Comparison of ENCODE assay signal across 8 cellular contexts in the genomic region with DNA sequence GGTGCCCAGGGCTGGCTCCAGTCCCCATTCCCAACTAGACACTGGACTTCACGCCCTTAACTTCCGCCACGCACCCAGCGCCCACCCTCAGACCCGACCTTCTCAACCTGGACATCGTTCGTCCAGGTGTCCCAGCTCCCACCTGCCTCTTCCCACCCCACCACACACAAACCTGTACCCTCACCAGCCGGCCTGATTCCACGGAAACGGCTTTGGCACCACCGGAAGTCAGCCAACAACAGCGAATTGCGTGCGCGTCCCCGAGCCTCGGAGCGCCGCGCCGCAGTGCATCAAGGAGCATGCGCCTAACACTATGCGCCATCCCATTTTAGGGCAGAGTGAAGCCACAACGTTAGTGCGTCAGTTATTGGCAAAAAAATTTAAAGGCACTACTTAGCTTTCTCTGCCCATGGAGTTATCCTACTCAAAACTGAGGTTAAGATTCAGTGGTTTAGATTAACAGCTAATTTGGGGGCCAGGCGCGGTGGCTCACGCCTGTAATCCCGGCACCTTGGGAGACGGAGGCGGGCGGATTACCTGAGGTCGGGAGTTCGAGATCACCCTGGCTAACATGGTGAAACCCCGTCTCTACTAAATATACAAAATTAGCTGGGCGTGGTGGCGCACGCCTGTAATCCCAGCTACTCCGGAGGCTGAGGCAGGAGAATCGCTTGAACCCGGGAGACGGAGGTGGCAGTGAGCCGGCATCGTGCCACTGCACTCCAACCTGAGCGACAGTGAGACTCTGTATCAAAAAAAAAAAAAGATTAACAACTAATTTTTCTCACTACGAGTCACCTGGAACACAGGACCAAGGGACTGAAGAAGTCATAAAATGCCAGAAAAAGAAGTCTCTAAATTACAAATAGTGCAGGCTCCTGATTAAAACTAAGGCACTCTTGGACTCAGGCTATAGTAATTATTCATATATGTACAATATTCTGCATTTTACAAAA. TPM values are rescaled to one million over a fixed set of nuclear protein-coding genes. Genes with fewer than 3 reads are reported as not detected.
DNase-seq lines count a peak whose midpoint lies in the region; ATAC-seq and TF ChIP-seq lines count a peak whose summit lies in the region.

GON4L (minus strand) TSS at position 240 of the 956 bp plus-strand sequence. CDS start 3,434 bp downstream, outside the sequence.

- H3K4me3 Mint-ChIP-seq in activated CD4-positive, alpha-beta T cell treated with anti-CD3 and anti-CD28 coated beads, Interleukin-2, amount 10 ng/mL, durations not matched to agents 24 days and 14 days: peak within 1 kb of the TSS; percentile 99

- H3K27ac Mint-ChIP-seq in activated CD4-positive, alpha-beta T cell treated with anti-CD3 and anti-CD28 coated beads, Interleukin-2, amount 10 ng/mL, durations not matched to agents 24 days and 14 days: peak within 1 kb of the TSS; percentile 96

- TF ChIP-seq POLR2A in GM19193 (IDR thresholded peaks at IDR 0.05; ENCODE audit: extremely low read depth, insufficient read depth, insufficient read length): peak; percentile 91

- peak within 1 kb of the TSS; percentile 98 for H3K4me3 ChIP-seq in AG10803 (ENCODE audit: low read length)
- H3K4me3 ChIP-seq in colonic mucosa: peak within 1 kb of the TSS; percentile 74

- H3K27me3 ChIP-seq in colonic mucosa: no peaks in the 10 kb centered on the region

- no peaks in the 10 kb centered on the region for H3K4me1 ChIP-seq in colonic mucosa

- H3K27me3 Mint-ChIP-seq in activated CD4-positive, alpha-beta T cell treated with anti-CD3 and anti-CD28 coated beads, Interleukin-2, amount 10 ng/mL, durations not matched to agents 24 days and 14 days: no peaks in the 10 kb centered on the region

- DNase-seq in AG10803 (ENCODE audit: low read depth) (peak; percentile 89), NCI-H69 (lab: John Stamatoyannopoulos, UW) (peak; percentile 97), colonic mucosa (peak; percentile 92), kidney glomerular epithelial cell (lab: John Stamatoyannopoulos, UW) (peak; percentile 92)
- DNase-seq in activated CD4-positive, alpha-beta T cell treated with anti-CD3 and anti-CD28 coated beads, Interleukin-2, amount 10 ng/mL, durations not matched to agents 24 days and 14 days: peak; percentile 97
- DNase-seq in stimulated activated CD4-positive, alpha-beta T cell treated with anti-CD3 and anti-CD28 coated beads, Interleukin-1b, Interleukin-23, amount 100 ng/mL, for 1 hour (ENCODE audit: low read depth in 2 of 2): peak; percentile 60 to 70

- no peaks in the 10 kb centered on the region for H3K9me3 ChIP-seq in colonic mucosa

- intact Hi-C loops in activated CD4-positive, alpha-beta T cell treated with anti-CD3 and anti-CD28 coated beads, Interleukin-2, amount 10 ng/mL, durations not matched to agents 24 days and 14 days (cut with micrococcal nuclease): loop anchor here (1.0 to 5.0 kb wide), 3 partner anchors 54 to 170 kb away; partner anchors contain the start of genes ARHGEF2, DAP3, RIT1 and YY1AP1
- intact Hi-C loops in colonic mucosa (cut with DNase I): no loop called here

- H3K9ac ChIP-seq in colonic mucosa (ENCODE audit: low read depth in 2 of 2, low read length in 2 of 2): peak within 1 kb of the TSS; percentile 88 to 96

- ATAC-seq in HG03520 (IDR thresholded peaks at IDR 0.05; ENCODE audit: unreplicated experiment): peak; percentile 38

- peaks cover 40% of the 10 kb centered on the region for H3K4me1 Mint-ChIP-seq in activated CD4-positive, alpha-beta T cell treated with anti-CD3 and anti-CD28 coated beads, Interleukin-2, amount 10 ng/mL, durations not matched to agents 24 days and 14 days

- no peaks in the 10 kb centered on the region for H3K9me3 Mint-ChIP-seq in activated CD4-positive, alpha-beta T cell treated with anti-CD3 and anti-CD28 coated beads, Interleukin-2, amount 10 ng/mL, durations not matched to agents 24 days and 14 days

- H3K36me3 ChIP-seq in colonic mucosa: no peaks in the 10 kb centered on the region

- H3K36me3 Mint-ChIP-seq in activated CD4-positive, alpha-beta T cell treated with anti-CD3 and anti-CD28 coated beads, Interleukin-2, amount 10 ng/mL, durations not matched to agents 24 days and 14 days (ENCODE audit: low read depth): peaks cover 31% of the 10 kb centered on the region

- TF ChIP-seq CTCF in AG10803 (conservative IDR thresholded peaks at IDR 0.05; ENCODE audit: low read length) (no peak), colonic mucosa (IDR thresholded peaks at IDR 0.05) (no peak)

- peak within 1 kb of the TSS; percentile 74 for H3K27ac ChIP-seq in colonic mucosa

RNA-seq across cellular contexts. Expression of gene GON4L, which starts in this region (rescaled TPM):
- 63.2 and 64.0 TPM in 2 replicates for total RNA-seq in activated CD4-positive, alpha-beta T cell treated with anti-CD3 and anti-CD28 coated beads, Interleukin-2, amount 10 ng/mL, durations not matched to agents 24 days and 14 days
- 10 to 100 TPM; 33.3 to 34.7 TPM for total RNA-seq in colonic mucosa

Comparison
In these comparisons a context has a peak if more than half of its experiments do, and no peak if none do; other contexts are left out.
1. Peak in every context shown above with its lines: DNase-seq, ATAC-seq, H3K4me3 ChIP-seq and H3K27ac ChIP-seq.